ENCODE assay signal across 10 cellular contexts in the genomic region with DNA sequence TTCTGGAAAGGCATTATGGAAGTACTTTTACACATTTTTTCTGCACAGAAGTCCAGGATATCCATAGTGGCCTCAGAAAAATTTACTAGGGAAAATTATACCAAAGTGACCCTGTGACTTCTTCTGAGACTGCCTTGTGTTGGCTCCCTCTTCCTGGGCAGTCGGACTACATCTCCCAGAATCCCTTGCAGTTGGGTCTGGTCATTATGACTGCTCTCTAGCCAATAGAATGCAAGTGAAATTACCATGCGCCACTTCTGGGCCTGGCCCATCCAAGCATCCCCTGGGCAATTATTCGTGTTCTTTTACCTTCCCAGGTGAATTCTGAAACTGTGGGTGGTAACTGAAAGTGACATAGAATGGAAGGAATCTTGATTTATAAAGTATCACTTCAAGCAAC.
DNase-seq lines count a peak whose midpoint lies in the region; ATAC-seq and TF ChIP-seq lines count a peak whose summit lies in the region.
"Had no signal": no experiment of that assay in that cellular context is flagged by ENCODE, and none has a peak within 500 bp of the region (broad histone marks: within the 10 kb centered on the region; RNA-seq: fewer than 3 reads in every experiment).

No MANE protein-coding gene starts in this region.

- intact Hi-C loops in lower leg skin (cut with DNase I; ENCODE audit: low total_unique reads): no loop called here

- H3K9me3 Mint-ChIP-seq in stimulated activated naive B cell treated with anti-CD40 and anti-IgM and Interleukin-4, amounts not matched to agents 10 μg/mL and 1 μg/mL and 100 μg/mL, for 72 hours: no peaks in the 10 kb centered on the region
- H3K9me3 Mint-ChIP-seq in natural killer cell treated with Interleukin-12 subunit alpha and Interleukin-12 subunit beta and Interleukin-15 and Interleukin-18, amount 100 ng/mL, for 72 hours: peaks cover 12% of the 10 kb centered on the region

- no peak overlapping the region for H3K9ac ChIP-seq in SK-N-SH

- no peak for TF ChIP-seq EP300 in SK-N-SH (IDR thresholded peaks at IDR 0.05; ENCODE audit: borderline replicate concordance in 1 of 2, low read depth in 1 of 2, low read length in 1 of 2)

- H3K9me2 ChIP-seq in SK-N-SH: no peaks in the 10 kb centered on the region

- no peak overlapping the region for H2AFZ ChIP-seq in SK-N-SH (ENCODE audit: low read depth)

- H3K4me1 ChIP-seq in SK-N-SH (ENCODE audit: control insufficient read depth in 1 of 2, insufficient read depth in 2 of 2, low read depth in 1 of 2, low read length in 1 of 2): no peaks in the 10 kb centered on the region

- no peak overlapping the region for H3K27ac ChIP-seq in SK-N-SH (ENCODE audit: low read depth in 2 of 2, low read length in 1 of 2)

- DNase-seq in SK-N-SH (peak; percentile 58), SK-MEL-5 (ENCODE audit: low read depth, low spot score) (peak; percentile 86), lower leg skin (ENCODE audit: low spot score in 2 of 2) (no peak), MV-4-11 (lab: John Stamatoyannopoulos, UW) (no peak)
- DNase-seq in stimulated activated naive B cell treated with anti-CD40 and anti-IgM and Interleukin-4, amounts not matched to agents 10 μg/mL and 1 μg/mL and 100 μg/mL, for 72 hours: no peak
- no peak for DNase-seq in natural killer cell treated with Interleukin-12 subunit alpha and Interleukin-12 subunit beta and Interleukin-15 and Interleukin-18, amount 100 ng/mL, for 72 hours (ENCODE audit: low spot score)
- DNase-seq: immature natural killer cell had no signal

- ATAC-seq in SK-N-SH treated with all-trans-retinoic acid at 6 μM for 48 hours (no peak), HG02938 (IDR thresholded peaks at IDR 0.05; ENCODE audit: unreplicated experiment) (peak; percentile 65)
- ATAC-seq in stimulated activated naive B cell treated with anti-CD40 and anti-IgM and Interleukin-4, amounts not matched to agents 10 μg/mL and 1 μg/mL and 100 μg/mL, for 72 hours (replicated peaks): peak; percentile 49 to 67
- ATAC-seq in natural killer cell treated with Interleukin-12 subunit alpha and Interleukin-12 subunit beta and Interleukin-15 and Interleukin-18, amount 100 ng/mL, for 72 hours: no peak

- H3K4me3 Mint-ChIP-seq in stimulated activated naive B cell treated with anti-CD40 and anti-IgM and Interleukin-4, amounts not matched to agents 10 μg/mL and 1 μg/mL and 100 μg/mL, for 72 hours: no peak overlapping the region
- no peak overlapping the region for H3K4me3 Mint-ChIP-seq in natural killer cell treated with Interleukin-12 subunit alpha and Interleukin-12 subunit beta and Interleukin-15 and Interleukin-18, amount 100 ng/mL, for 72 hours
- H3K4me3 Mint-ChIP-seq: activated naive CD4-positive, alpha-beta T cell treated with anti-CD3 and anti-CD28 coated beads, Interleukin-2, amount 50 U/mL, for 24 hours; immature natural killer cell had no signal

- no peaks in the 10 kb centered on the region for H3K36me3 Mint-ChIP-seq in stimulated activated naive B cell treated with anti-CD40 and anti-IgM and Interleukin-4, amounts not matched to agents 10 μg/mL and 1 μg/mL and 100 μg/mL, for 72 hours
- no peaks in the 10 kb centered on the region for H3K36me3 Mint-ChIP-seq in natural killer cell treated with Interleukin-12 subunit alpha and Interleukin-12 subunit beta and Interleukin-15 and Interleukin-18, amount 100 ng/mL, for 72 hours
- H3K36me3 Mint-ChIP-seq: activated naive CD4-positive, alpha-beta T cell treated with anti-CD3 and anti-CD28 coated beads, Interleukin-2, amount 50 U/mL, for 24 hours; immature natural killer cell had no signal

- H3K4me2 ChIP-seq in SK-N-SH: no peak overlapping the region

- H3K79me2 ChIP-seq in SK-N-SH (ENCODE audit: insufficient read depth): no peaks in the 10 kb centered on the region

- TF ChIP-seq RAD21 in SK-N-SH (IDR thresholded peaks at IDR 0.05; ENCODE audit: low read length): no peak

- no peak for TF ChIP-seq POLR2A in lower leg skin (IDR thresholded peaks at IDR 0.05)

- POLR2A ChIA-PET in SK-N-SH (lab: Yijun Ruan, JAX): no interaction called here

- in situ Hi-C loops in SK-MEL-5 (cut with HindIII; ENCODE audit: low pct_unique_long_range_greater_than_20kb, low sequenced_read_pairs): no loop called here

- WGBS in SK-N-SH (ENCODE audit: low lambda C conversion rate): 3% methylated on average over 3 of the region's 3 CpGs
- WGBS in lower leg skin, 2 donors: 65% methylated on average over 3 of the region's 3 CpGs

- H3K4me3 ChIP-seq in SK-N-SH (ENCODE audit: low read depth in 2 of 2, low read length in 1 of 2): no peak overlapping the region
- no peak overlapping the region for H3K4me3 ChIP-seq in lower leg skin (ENCODE audit: low read depth, poor library complexity, severe bottlenecking)

- no peaks in the 10 kb centered on the region; the same call in 1 of the 2 replicates for H3K9me3 ChIP-seq in SK-N-SH

- H4K20me1 ChIP-seq in SK-N-SH (ENCODE audit: insufficient read depth): no peaks in the 10 kb centered on the region

- H3K27me3 Mint-ChIP-seq in stimulated activated naive B cell treated with anti-CD40 and anti-IgM and Interleukin-4, amounts not matched to agents 10 μg/mL and 1 μg/mL and 100 μg/mL, for 72 hours: no peaks in the 10 kb centered on the region
- no peaks in the 10 kb centered on the region for H3K27me3 Mint-ChIP-seq in natural killer cell treated with Interleukin-12 subunit alpha and Interleukin-12 subunit beta and Interleukin-15 and Interleukin-18, amount 100 ng/mL, for 72 hours

- H3K27me3 ChIP-seq in SK-N-SH (ENCODE audit: insufficient read depth): no peaks in the 10 kb centered on the region

- no peaks in the 10 kb centered on the region for H3K4me1 Mint-ChIP-seq in stimulated activated naive B cell treated with anti-CD40 and anti-IgM and Interleukin-4, amounts not matched to agents 10 μg/mL and 1 μg/mL and 100 μg/mL, for 72 hours
- H3K4me1 Mint-ChIP-seq in natural killer cell treated with Interleukin-12 subunit alpha and Interleukin-12 subunit beta and Interleukin-15 and Interleukin-18, amount 100 ng/mL, for 72 hours (ENCODE audit: low read depth in 2 of 2): no peaks in the 10 kb centered on the region
- H3K4me1 Mint-ChIP-seq: activated naive CD4-positive, alpha-beta T cell treated with anti-CD3 and anti-CD28 coated beads, Interleukin-2, amount 50 U/mL, for 24 hours; immature natural killer cell had no signal

- H3F3A ChIP-seq in SK-N-SH (replicated peaks; ENCODE audit: insufficient read depth): no peaks in the 10 kb centered on the region

- CTCF ChIA-PET in SK-N-SH (lab: Yijun Ruan, JAX): interaction anchor here (0.7 kb wide), 1 partner anchor 1045 kb away, joined by 4 read pairs; no protein-coding TSS in a partner anchor

- TF ChIP-seq CTCF in SK-N-SH (IDR thresholded peaks at IDR 0.05) (no peak), lower leg skin (IDR thresholded peaks at IDR 0.05) (no peak)

- H3K27ac Mint-ChIP-seq in stimulated activated naive B cell treated with anti-CD40 and anti-IgM and Interleukin-4, amounts not matched to agents 10 μg/mL and 1 μg/mL and 100 μg/mL, for 72 hours: no peak overlapping the region
- no peak overlapping the region for H3K27ac Mint-ChIP-seq in natural killer cell treated with Interleukin-12 subunit alpha and Interleukin-12 subunit beta and Interleukin-15 and Interleukin-18, amount 100 ng/mL, for 72 hours
- H3K27ac Mint-ChIP-seq: activated naive CD4-positive, alpha-beta T cell treated with anti-CD3 and anti-CD28 coated beads, Interleukin-2, amount 50 U/mL, for 24 hours; immature natural killer cell had no signal

- no peaks in the 10 kb centered on the region for H3K36me3 ChIP-seq in SK-N-SH (replicated peaks in 1 of 2; ENCODE audit: control insufficient read depth in 1 of 2, insufficient read depth in 2 of 2, low read length in 1 of 2)

TF ChIP-seq in SK-N-SH, 30 proteins besides CTCF, POLR2A, EP300 and RAD21 (continues in another document):
- TF ChIP-seq, protein P1, sequence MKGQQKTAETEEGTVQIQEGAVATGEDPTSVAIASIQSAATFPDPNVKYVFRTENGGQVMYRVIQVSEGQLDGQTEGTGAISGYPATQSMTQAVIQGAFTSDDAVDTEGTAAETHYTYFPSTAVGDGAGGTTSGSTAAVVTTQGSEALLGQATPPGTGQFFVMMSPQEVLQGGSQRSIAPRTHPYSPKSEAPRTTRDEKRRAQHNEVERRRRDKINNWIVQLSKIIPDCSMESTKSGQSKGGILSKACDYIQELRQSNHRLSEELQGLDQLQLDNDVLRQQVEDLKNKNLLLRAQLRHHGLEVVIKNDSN (IDR thresholded peaks at IDR 0.05; ENCODE audit: borderline replicate concordance, low read depth): peak; percentile 62; the same call in 1 of the 2 replicates
- TF ChIP-seq TEAD4 (IDR thresholded peaks at IDR 0.05; ENCODE audit: borderline replicate concordance, insufficient read depth) (no peak), TCF12 (IDR thresholded peaks at IDR 0.05) (no peak), NFIC (IDR thresholded peaks at IDR 0.05; ENCODE audit: borderline replicate concordance) (no peak), TAF1 (IDR thresholded peaks at IDR 0.05; ENCODE audit: borderline replicate concordance, low read depth, low read length) (no peak)

TF ChIP-seq in SK-N-SH treated with all-trans-retinoic acid at 6 μM for 48 hours, 23 proteins besides CTCF, POLR2A, EP300 and RAD21:
- no peak for TF ChIP-seq GLIS3 (CRISPR knock-in tag; IDR thresholded peaks at IDR 0.05)
- no peak for TF ChIP-seq CSDC2 (CRISPR knock-in tag; IDR thresholded peaks at IDR 0.05)

Comparison
In these comparisons a context has a peak if more than half of its experiments do, and no peak if none do; other contexts are left out.
1. DNase-seq: peak in SK-N-SH (single experiment) and SK-MEL-5 (single experiment); none in stimulated activated naive B cell treated with anti-CD40 and anti-IgM and Interleukin-4, amounts not matched to agents 10 μg/mL and 1 μg/mL and 100 μg/mL, for 72 hours (single experiment), natural killer cell treated with Interleukin-12 subunit alpha and Interleukin-12 subunit beta and Interleukin-15 and Interleukin-18, amount 100 ng/mL, for 72 hours (single experiment), lower leg skin (0 of 2) and MV-4-11 (single experiment).
2. ATAC-seq: peak in HG02938 (single experiment) and stimulated activated naive B cell treated with anti-CD40 and anti-IgM and Interleukin-4, amounts not matched to agents 10 μg/mL and 1 μg/mL and 100 μg/mL, for 72 hours (2 of 2); none in SK-N-SH treated with all-trans-retinoic acid at 6 μM for 48 hours (single experiment) and natural killer cell treated with Interleukin-12 subunit alpha and Interleukin-12 subunit beta and Interleukin-15 and Interleukin-18, amount 100 ng/mL, for 72 hours (0 of 2).